In genomic region chr7:115019882-115020605, GRCh38 we compare ENCODE assay signal across 1 cellular context.
TF ChIP-seq lines count a peak whose summit lies in the region.

No MANE protein-coding gene starts in this region.

TF ChIP-seq in IMR-90, 13 proteins besides CTCF, POLR2A, EP300 and RAD21 (continued from another document):
- TF ChIP-seq, protein P1, sequence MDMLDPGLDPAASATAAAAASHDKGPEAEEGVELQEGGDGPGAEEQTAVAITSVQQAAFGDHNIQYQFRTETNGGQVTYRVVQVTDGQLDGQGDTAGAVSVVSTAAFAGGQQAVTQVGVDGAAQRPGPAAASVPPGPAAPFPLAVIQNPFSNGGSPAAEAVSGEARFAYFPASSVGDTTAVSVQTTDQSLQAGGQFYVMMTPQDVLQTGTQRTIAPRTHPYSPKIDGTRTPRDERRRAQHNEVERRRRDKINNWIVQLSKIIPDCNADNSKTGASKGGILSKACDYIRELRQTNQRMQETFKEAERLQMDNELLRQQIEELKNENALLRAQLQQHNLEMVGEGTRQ (IDR thresholded peaks at IDR 0.05; ENCODE audit: low read depth, low read length) = no peak
- TF ChIP-seq CEBPB (IDR thresholded peaks at IDR 0.05; ENCODE audit: low read depth, low read length) (no peak), MXI1 (IDR thresholded peaks at IDR 0.05; ENCODE audit: borderline replicate concordance, low read depth, low read length) (no peak)
